8 cellular contexts compared by ENCODE assay signal in the genomic region with DNA sequence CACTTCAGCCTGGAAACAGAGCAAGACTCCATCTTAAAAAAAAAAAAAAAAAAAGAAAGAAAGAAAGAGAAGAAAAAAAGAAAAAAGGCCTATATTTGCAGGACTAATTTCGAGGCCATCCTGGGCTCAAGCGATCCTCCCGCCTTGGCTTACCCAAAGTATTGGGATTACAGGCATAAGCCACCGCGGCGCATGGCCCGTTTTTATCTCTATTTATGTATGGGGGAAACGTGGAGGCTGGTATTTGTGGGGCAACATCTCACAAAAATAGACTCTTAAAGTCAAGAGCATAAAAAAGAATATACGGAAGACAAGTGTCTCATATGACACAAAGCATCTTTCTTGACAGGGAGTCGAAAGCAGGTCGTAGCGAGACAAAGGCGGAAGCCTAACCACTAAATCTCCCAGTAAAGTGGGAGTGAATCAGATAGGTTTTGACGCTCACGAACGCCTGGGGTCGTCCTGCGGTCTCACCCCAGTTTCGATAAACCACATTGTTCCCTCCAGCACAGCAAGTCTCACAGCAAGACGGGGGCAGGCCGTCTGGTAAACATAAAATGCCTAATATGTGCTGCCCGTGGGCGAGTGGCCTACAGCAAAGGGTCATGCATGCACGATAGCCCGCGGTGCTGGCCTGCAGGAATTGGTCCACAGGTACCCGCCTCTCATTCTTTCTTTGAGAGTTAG. TPM values are rescaled to one million over a fixed set of nuclear protein-coding genes. Genes with fewer than 3 reads are reported as not detected.
A peak's percentile ranks its signal among the peaks of the same experiment; 100 is the strongest.
DNase-seq lines count a peak whose midpoint lies in the region; ATAC-seq and TF ChIP-seq lines count a peak whose summit lies in the region.

No MANE protein-coding gene starts in this region.

- no peak overlapping the region for H3K9ac ChIP-seq in skeletal muscle satellite cell (ENCODE audit: low read depth, low read length)

- TF ChIP-seq CTCF in lower leg skin (IDR thresholded peaks at IDR 0.05) (no peak), CD14-positive monocyte (IDR thresholded peaks at IDR 0.05) (no peak)

- H3K4me2 ChIP-seq in skeletal muscle satellite cell (ENCODE audit: low read length), result peak overlapping the region; percentile 90

- H3K27me3 Mint-ChIP-seq in T-helper 2 cell treated with Interferon-gamma antibody and Interleukin-4, amounts not matched to agents 5 μg/mL and 100 μg/mL, for 36 hours (ENCODE audit: low read depth), result peaks cover 6% of the 10 kb centered on the region
- H3K27me3 Mint-ChIP-seq in CD14-positive monocyte (ENCODE audit: low read depth in 3 of 3), result peaks cover 25 to 30% (median 25%) of the 10 kb centered on the region in 3 donors

- H3K36me3 ChIP-seq in H7 (replicated peaks; ENCODE audit: control insufficient read depth, insufficient read depth, low read length) (peaks cover 2% of the 10 kb centered on the region), skeletal muscle satellite cell (ENCODE audit: insufficient read depth, low read length) (no peaks in the 10 kb centered on the region)

- no peak for DNase-seq in H7
- DNase-seq in T-helper 2 cell treated with Interferon-gamma antibody and Interleukin-4, amounts not matched to agents 5 μg/mL and 100 μg/mL, for 36 hours (ENCODE audit: low spot score), result peak; percentile 69
- no peak for DNase-seq in epithelial cell of prostate (ENCODE audit: low read depth, low spot score)
- DNase-seq in NOMO-1 (lab: John Stamatoyannopoulos, UW; ENCODE audit: unreplicated experiment in 2 of 2), result no peak
- DNase-seq in lower leg skin (ENCODE audit: low spot score in 2 of 2), result no peak
- no peak for DNase-seq in CD14-positive monocyte (ENCODE audit: low spot score)

- peaks cover 59% of the 10 kb centered on the region for H3K4me1 Mint-ChIP-seq in T-helper 2 cell treated with Interferon-gamma antibody and Interleukin-4, amounts not matched to agents 5 μg/mL and 100 μg/mL, for 36 hours (ENCODE audit: low read depth)
- H3K4me1 Mint-ChIP-seq in CD14-positive monocyte, result peaks cover 59% of the 10 kb centered on the region

- H3K4me3 Mint-ChIP-seq in T-helper 2 cell treated with Interferon-gamma antibody and Interleukin-4, amounts not matched to agents 5 μg/mL and 100 μg/mL, for 36 hours, result peak overlapping the region; percentile 98
- H3K4me3 Mint-ChIP-seq in CD14-positive monocyte, result no peak overlapping the region

- no peaks in the 10 kb centered on the region for H3K9me3 Mint-ChIP-seq in T-helper 2 cell treated with Interferon-gamma antibody and Interleukin-4, amounts not matched to agents 5 μg/mL and 100 μg/mL, for 36 hours
- peaks cover 0 to 18% (median 1%) of the 10 kb centered on the region in 7 donors for H3K9me3 Mint-ChIP-seq in CD14-positive monocyte

- no peak for ATAC-seq in GM18868 (IDR thresholded peaks at IDR 0.05; ENCODE audit: unreplicated experiment)

- no peaks in the 10 kb centered on the region for H3K9me3 ChIP-seq in skeletal muscle satellite cell (replicated peaks; ENCODE audit: low read length)

- peak overlapping the region; percentile 96 for H3K27ac Mint-ChIP-seq in T-helper 2 cell treated with Interferon-gamma antibody and Interleukin-4, amounts not matched to agents 5 μg/mL and 100 μg/mL, for 36 hours
- H3K27ac Mint-ChIP-seq in CD14-positive monocyte, result peak overlapping the region in 1 of 7 donors; percentile 10

- H3K4me3 ChIP-seq in H7 (ENCODE audit: insufficient read depth, low read depth, low read length) (peak overlapping the region; percentile 90), skeletal muscle satellite cell (ENCODE audit: low read length) (no peak overlapping the region), lower leg skin (ENCODE audit: low read depth, poor library complexity, severe bottlenecking) (no peak overlapping the region)

- peak overlapping the region; percentile 96 for H3K27ac ChIP-seq in epithelial cell of prostate

- H3K4me1 ChIP-seq in skeletal muscle satellite cell (ENCODE audit: control insufficient read depth, insufficient read depth, low read length), result peaks cover 16% of the 10 kb centered on the region

- no peak for TF ChIP-seq POLR2A in lower leg skin (IDR thresholded peaks at IDR 0.05)

- intact Hi-C loops in lower leg skin (cut with DNase I; ENCODE audit: low total_unique reads), result no loop called here
- intact Hi-C loops in CD14-positive monocyte (cut with micrococcal nuclease), result loop anchor here (5.0 to 10.0 kb wide), 2 partner anchors 41 to 416 kb away; a partner anchor contains a TSS

- H3K36me3 Mint-ChIP-seq in T-helper 2 cell treated with Interferon-gamma antibody and Interleukin-4, amounts not matched to agents 5 μg/mL and 100 μg/mL, for 36 hours (ENCODE audit: low read depth), result peaks cover 11% of the 10 kb centered on the region
- H3K36me3 Mint-ChIP-seq in CD14-positive monocyte, result peaks cover 0 to 2% of the 10 kb centered on the region in 2 donors

- WGBS in lower leg skin, 2 donors, result 52 to 61% methylated on average over 27 of the region's 27 CpGs

- H3K27me3 ChIP-seq in H7 (ENCODE audit: control insufficient read depth, insufficient read depth, low read length) (peaks cover 10% of the 10 kb centered on the region; the same call in 1 of the 2 replicates), skeletal muscle satellite cell (ENCODE audit: control insufficient read depth, insufficient read depth, low read length) (no peaks in the 10 kb centered on the region)

RNA-seq across cellular contexts. Expression of a gene that starts 1.8 kb away (rescaled TPM):
- 13.6 and 19.8 TPM in 2 replicates for total RNA-seq in H7 (2014; rRNA removed; shearing (Covaris generic))
- 11.4 and 12.5 TPM in 2 replicates for total RNA-seq in skeletal muscle satellite cell (2012; rRNA removed)
- total RNA-seq in lower leg skin, result 10 to 100 TPM; 14.7 to 19.8 (median 18.0) TPM
- under 1 TPM; 0.12 to 0.24 TPM for polyA plus RNA-seq in CD14-positive monocyte

RNA-seq across cellular contexts. Expression of a gene that starts 16.3 kb away (rescaled TPM):
- total RNA-seq in H7 (2014; rRNA removed; shearing (Covaris generic)), result 0.07 and 0.92 TPM in 2 replicates
- 4.6 and 6.8 TPM in 2 replicates for total RNA-seq in skeletal muscle satellite cell (2012; rRNA removed)
- total RNA-seq in lower leg skin, result 100 to 1,000 TPM in 2 of 4 donors, 10 to 100 TPM in 2; 77.2 to 144 (median 89.8) TPM
- polyA plus RNA-seq in CD14-positive monocyte, result 10 to 100 TPM; 10.3 to 12.8 TPM

RNA-seq across cellular contexts. Expression of a gene that starts 22.5 kb away (rescaled TPM):
- total RNA-seq in H7 (2014; rRNA removed; shearing (Covaris generic)), result 5,491 and 6,126 TPM in 2 replicates
- 4,235 and 6,485 TPM in 2 replicates for total RNA-seq in skeletal muscle satellite cell (2012; rRNA removed)
- total RNA-seq in lower leg skin, result 1,000 to 10,000 TPM; 3,064 to 4,085 (median 3,503) TPM
- polyA plus RNA-seq in CD14-positive monocyte, result 1,000 to 10,000 TPM; 1,150 to 1,195 TPM

RNA-seq across cellular contexts. Expression of a gene that starts 39.7 kb away (rescaled TPM):
- total RNA-seq in H7 (2014; rRNA removed; shearing (Covaris generic)), result 1.9 and 2.4 TPM in 2 replicates
- 5.2 and 10.1 TPM in 2 replicates for total RNA-seq in skeletal muscle satellite cell (2012; rRNA removed)
- total RNA-seq in lower leg skin, result 10 to 100 TPM in 2 of 4 donors, 1 to 10 TPM in 2; 5.2 to 13.2 (median 9.3) TPM
- polyA plus RNA-seq in CD14-positive monocyte, result 1 to 10 TPM; 5.7 to 8.5 TPM

Comparison
In these comparisons a context has a peak if more than half of its experiments do, and no peak if none do; other contexts are left out.
1. RNA of a gene that starts 16.3 kb away (total RNA-seq): 77.2 to 144 TPM in lower leg skin; 0.07 to 0.92 TPM in H7; every median in the first group is over 10 times any median in the second.